9 cellular contexts compared by ENCODE assay signal in the genomic region with DNA sequence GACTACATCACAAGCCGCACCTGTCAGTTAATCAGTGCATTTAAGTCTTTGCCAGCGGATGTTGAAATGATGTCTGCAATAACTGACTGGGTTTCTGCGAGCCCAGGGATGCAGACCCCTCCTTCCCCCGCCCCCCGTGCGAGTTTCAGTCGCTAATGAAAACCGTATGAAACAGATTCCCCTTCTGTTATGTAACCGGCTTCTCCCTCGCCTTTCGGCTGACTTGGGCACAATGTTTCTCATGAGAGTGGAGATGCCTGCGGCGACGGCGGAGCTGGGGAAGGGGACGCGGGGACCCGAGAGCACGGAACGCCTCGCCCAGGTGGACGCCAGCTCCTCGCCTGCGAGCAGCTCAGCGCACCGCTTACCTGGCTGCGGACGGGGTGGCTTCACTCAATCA. TPM values are rescaled to one million over a fixed set of nuclear protein-coding genes. Genes with fewer than 3 reads are reported as not detected.
DNase-seq lines count a peak whose midpoint lies in the region; ATAC-seq and TF ChIP-seq lines count a peak whose summit lies in the region.
"Had no signal": no experiment of that assay in that cellular context is flagged by ENCODE, and none has a peak within 500 bp of the region (broad histone marks: within the 10 kb centered on the region; RNA-seq: fewer than 3 reads in every experiment).

No MANE protein-coding gene starts in this region.

- H3K4me1 ChIP-seq in GM23248 (ENCODE audit: insufficient read depth) (peaks cover 6% of the 10 kb centered on the region; the same call in 1 of the 2 replicates), trophoblast cell (ENCODE audit: control insufficient read depth in 1 of 2, insufficient read depth in 2 of 2, low read length in 2 of 2) (peaks cover 0 to 7% of the 10 kb centered on the region in 2 experiments), mucosa of descending colon (ENCODE audit: low read depth) (no peaks in the 10 kb centered on the region)

- TF ChIP-seq CTCF in endothelial cell (IDR thresholded peaks at IDR 0.05; ENCODE audit: unreplicated experiment), result no peak
- no peak for TF ChIP-seq CTCF in mucosa of descending colon (IDR thresholded peaks at IDR 0.05)

- H3K9ac ChIP-seq in GM23248 (no peak overlapping the region), trophoblast cell (ENCODE audit: low read length) (no peak overlapping the region)

- no peaks in the 10 kb centered on the region for H3K79me1 ChIP-seq in trophoblast cell (ENCODE audit: low read length)

- H3K36me3 ChIP-seq in GM23248 (ENCODE audit: low read depth), result no peaks in the 10 kb centered on the region
- no peaks in the 10 kb centered on the region for H3K36me3 ChIP-seq in trophoblast cell (ENCODE audit: control insufficient read depth in 1 of 2, insufficient read depth in 2 of 2, low read length in 2 of 2)
- H3K36me3 ChIP-seq in mucosa of descending colon (ENCODE audit: low read depth), result no peaks in the 10 kb centered on the region
- H3K36me3 ChIP-seq: MG63 had no signal

- H3K27ac ChIP-seq in GM23248 (no peak overlapping the region), trophoblast cell (ENCODE audit: low read depth, low read length) (no peak overlapping the region)
- H3K27ac ChIP-seq: SK-N-MC had no signal

- no peak overlapping the region for H3K23ac ChIP-seq in trophoblast cell (ENCODE audit: low read length)

- no peak overlapping the region for H3K18ac ChIP-seq in trophoblast cell (ENCODE audit: low read length)

- no peak overlapping the region for H4K12ac ChIP-seq in trophoblast cell (ENCODE audit: low read depth, low read length)

- H2BK5ac ChIP-seq in trophoblast cell (ENCODE audit: low read depth, low read length, poor library complexity), result no peak overlapping the region

- H2BK120ac ChIP-seq in trophoblast cell (ENCODE audit: insufficient read depth, low read length, poor library complexity), result no peak overlapping the region

- H3K9me3 Mint-ChIP-seq in endothelial cell (ENCODE audit: unreplicated experiment), result no peaks in the 10 kb centered on the region

- in situ Hi-C loops in GM23248 (cut with MboI), result loop anchor here (25.0 kb wide), 1 partner anchor 203 kb away; no protein-coding TSS in a partner anchor

- no peak overlapping the region for H3K27ac Mint-ChIP-seq in endothelial cell (ENCODE audit: unreplicated experiment)

- ATAC-seq in mucosa of descending colon (no peak), GM18861 (IDR thresholded peaks at IDR 0.05; ENCODE audit: unreplicated experiment) (no peak)

- H3K4me3 Mint-ChIP-seq in endothelial cell (ENCODE audit: unreplicated experiment), result peak overlapping the region; percentile 85

- no peak overlapping the region for H2BK12ac ChIP-seq in trophoblast cell (ENCODE audit: low read length)

- H3K4me1 Mint-ChIP-seq in endothelial cell (ENCODE audit: unreplicated experiment), result peaks cover 12% of the 10 kb centered on the region

- peaks cover 7% of the 10 kb centered on the region for H3K27me3 Mint-ChIP-seq in endothelial cell (ENCODE audit: unreplicated experiment)

- H3K9me2 ChIP-seq in GM23248 (ENCODE audit: insufficient read depth), result no peaks in the 10 kb centered on the region

- H3K4me3 ChIP-seq in GM23248 (peak overlapping the region; percentile 72), trophoblast cell (ENCODE audit: low read depth, low read length) (no peak overlapping the region), mucosa of descending colon (no peak overlapping the region)
- H3K4me3 ChIP-seq: SK-N-MC had no signal

- H3F3A ChIP-seq in GM23248 (ENCODE audit: insufficient read depth), result 0 out of 2 replicates have a peak, but pooled peaks cover 5% of the 10 kb centered on the region

- H4K91ac ChIP-seq in trophoblast cell (ENCODE audit: low read depth, low read length), result no peak overlapping the region

- no peak for DNase-seq in GM23248
- DNase-seq in NCI-H526 (lab: John Stamatoyannopoulos, UW), result peak; percentile 67 to 85
- DNase-seq in endothelial cell (ENCODE audit: low spot score), result peak; percentile 11
- DNase-seq in trophoblast cell, result no peak
- DNase-seq in mucosa of descending colon, result no peak
- no peak for DNase-seq in NCI-H1048 (lab: John Stamatoyannopoulos, UW)

- H4K20me1 ChIP-seq in GM23248 (ENCODE audit: insufficient read depth), result no peaks in the 10 kb centered on the region

- 1 to 3% methylated on average over 28 of the region's 28 CpGs for WGBS in GM23248 (ENCODE audit: low coverage in 1 of 2, low lambda C conversion rate in 2 of 2, missing lambda C conversion rate in 2 of 2), 2 experiments
- WGBS in trophoblast cell (ENCODE audit: extremely low coverage, insufficient coverage, insufficient read length), result no CpG with 5 or more reads among the region's 28 CpGs

- H3K4ac ChIP-seq in trophoblast cell (ENCODE audit: low read depth, low read length), result no peak overlapping the region

- H3K79me2 ChIP-seq in GM23248 (ENCODE audit: insufficient read depth), result no peaks in the 10 kb centered on the region
- H3K79me2 ChIP-seq in trophoblast cell (ENCODE audit: control insufficient read depth, insufficient read depth, low read length, poor library complexity), result no peaks in the 10 kb centered on the region

- intact Hi-C loops in mucosa of descending colon (cut with DNase I, micrococcal nuclease), result no loop called here

- H3K27me3 ChIP-seq in GM23248 (replicated peaks; ENCODE audit: insufficient read depth), result peaks cover 31% of the 10 kb centered on the region
- H3K27me3 ChIP-seq in trophoblast cell (ENCODE audit: insufficient read depth, low read length), result peaks cover 11% of the 10 kb centered on the region

- peaks cover 5% of the 10 kb centered on the region for H3K36me3 Mint-ChIP-seq in endothelial cell (ENCODE audit: low read depth, unreplicated experiment)

- H3K4me2 ChIP-seq in GM23248 (ENCODE audit: unreplicated experiment), result peak overlapping the region; percentile 91
- H3K4me2 ChIP-seq in trophoblast cell (ENCODE audit: low read length), result peak overlapping the region; percentile 96

- peak overlapping the region; percentile 64; the same call in 1 of the 2 replicates for H2AFZ ChIP-seq in GM23248
- no peak overlapping the region for H2AFZ ChIP-seq in trophoblast cell (ENCODE audit: insufficient read depth, low read length, poor library complexity)

- no peak overlapping the region for H4K8ac ChIP-seq in trophoblast cell (ENCODE audit: low read depth, low read length)

- no peaks in the 10 kb centered on the region for H3K9me3 ChIP-seq in GM23248 (ENCODE audit: low read depth)
- no peaks in the 10 kb centered on the region for H3K9me3 ChIP-seq in trophoblast cell (ENCODE audit: insufficient read depth, low read depth, low read length)
- no peaks in the 10 kb centered on the region for H3K9me3 ChIP-seq in mucosa of descending colon
- H3K9me3 ChIP-seq: MG63 had no signal

- H3K14ac ChIP-seq in trophoblast cell (ENCODE audit: low read length), result no peak overlapping the region

- H2AK5ac ChIP-seq in trophoblast cell (ENCODE audit: low read length), result no peak overlapping the region

RNA-seq across cellular contexts. Expression of gene KCNJ6, which starts 0.7 kb away (rescaled TPM):
- 0.13 TPM in 1 of 2 replicates, not detected in the other for total RNA-seq in GM23248 (2014; rRNA removed; shearing (Covaris generic))
- 0.05 and 0.11 TPM in 2 replicates for polyA plus RNA-seq in GM23248 (2016; fragmentation: Nextera tagmentation; extraction: Ambion mirVana)
- total RNA-seq in endothelial cell (ENCODE audit: unreplicated experiment) (0.41 TPM), mucosa of descending colon (under 1 TPM; 0.09 to 0.19 (median 0.14) TPM)
- 0.10 TPM in 2 replicates for polyA plus RNA-seq in trophoblast cell (2013)

Comparison
In these comparisons a context has a peak if more than half of its experiments do, and no peak if none do; other contexts are left out.
1. DNase-seq: peak in NCI-H526 (2 of 2) and endothelial cell (single experiment); none in GM23248 (single experiment), trophoblast cell (0 of 2), mucosa of descending colon (0 of 3) and NCI-H1048 (single experiment).